8 cellular contexts compared by ENCODE assay signal in genomic region chr19:58326914-58327726, GRCh38. TPM values are rescaled to one million over a fixed set of nuclear protein-coding genes. Genes with fewer than 3 reads are reported as not detected.
A peak's percentile ranks its signal among the peaks of the same experiment; 100 is the strongest.
DNase-seq lines count a peak whose midpoint lies in the region; ATAC-seq and TF ChIP-seq lines count a peak whose summit lies in the region.

ZSCAN22 (plus strand) TSS chr19:58326994; CDS start chr19:58334803, 7,809 bp downstream.

- H3K27ac Mint-ChIP-seq in endothelial cell (ENCODE audit: unreplicated experiment), result no peak within 1 kb of the TSS

- H3K9me3 Mint-ChIP-seq in endothelial cell (ENCODE audit: unreplicated experiment), result no peaks in the 10 kb centered on the region

- peak within 1 kb of the TSS; percentile 37 for H3K27ac ChIP-seq in mesodermal cell (ENCODE audit: low read depth, low read length, severe bottlenecking)

- DNase-seq in Caki2 (ENCODE audit: low read depth) (peak; percentile 95), HT-29 (ENCODE audit: low spot score) (peak; percentile 100), NOMO-1 (lab: John Stamatoyannopoulos, UW; ENCODE audit: unreplicated experiment in 2 of 2) (peak; percentile 93 to 94), endothelial cell (ENCODE audit: low spot score) (peak; percentile 90)
- DNase-seq in activated CD8-positive, alpha-beta memory T cell treated with anti-CD3 and anti-CD28 coated beads for 48 hours (ENCODE audit: low read depth in 2 of 3, low spot score in 2 of 3), result peak; percentile 76 to 83 (median 79)
- DNase-seq in stimulated activated CD8-positive, alpha-beta memory T cell treated with anti-CD3 and anti-CD28 coated beads, Interleukin-15, amount 100 ng/mL, for 1 hour (ENCODE audit: low read depth), result peak; percentile 82

- H3K4me3 Mint-ChIP-seq in endothelial cell (ENCODE audit: unreplicated experiment), result no peak within 1 kb of the TSS

- WGBS in mesodermal cell (ENCODE audit: insufficient coverage in 2 of 2), 2 experiments, result 1 to 2% methylated on average over 59 of the region's 62 CpGs

- H3K27me3 Mint-ChIP-seq in endothelial cell (ENCODE audit: unreplicated experiment), result peaks cover 5% of the 10 kb centered on the region

- H3K36me3 Mint-ChIP-seq in endothelial cell (ENCODE audit: low read depth, unreplicated experiment), result peaks cover 14% of the 10 kb centered on the region

- H3K4me1 ChIP-seq in mesodermal cell (ENCODE audit: control insufficient read depth, insufficient read depth, low read length, poor library complexity, severe bottlenecking), result peaks cover 18% of the 10 kb centered on the region

- H3K36me3 ChIP-seq in mesodermal cell (ENCODE audit: control insufficient read depth, insufficient read depth, low read length), result no peaks in the 10 kb centered on the region

- TF ChIP-seq CTCF in endothelial cell (IDR thresholded peaks at IDR 0.05; ENCODE audit: unreplicated experiment), result no peak

- H3K4me1 Mint-ChIP-seq in endothelial cell (ENCODE audit: unreplicated experiment), result peaks cover 7% of the 10 kb centered on the region

- H3K9me3 ChIP-seq in mesodermal cell (ENCODE audit: control insufficient read depth, low read length), result no peaks in the 10 kb centered on the region

- peak; percentile 80 for ATAC-seq in GM21367 (IDR thresholded peaks at IDR 0.05; ENCODE audit: unreplicated experiment)

- in situ Hi-C loops in Caki2 (cut with HindIII; ENCODE audit: low pct_unique_long_range_greater_than_20kb, low sequenced_read_pairs), result no loop called here

- H3K4me3 ChIP-seq in mesodermal cell (ENCODE audit: extremely low read depth, insufficient read depth, low read length, poor library complexity, severe bottlenecking), result peak within 1 kb of the TSS; percentile 67

RNA-seq across cellular contexts. Expression of gene ZSCAN22, which starts in this region (rescaled TPM):
- 2.1 and 2.3 TPM in 2 replicates for total RNA-seq in Caki2 (2014; rRNA removed; shearing (Covaris generic); ENCODE audit: low replicate concordance)
- total RNA-seq in HT-29 (2014; rRNA removed; shearing (Covaris generic)), result 3.6 and 3.7 TPM in 2 replicates
- total RNA-seq in endothelial cell (ENCODE audit: unreplicated experiment), result 3.2 TPM
- 2.5 TPM for polyA plus RNA-seq in mesodermal cell (2013, experiment 1 of 2)
- polyA plus RNA-seq in mesodermal cell (2013, experiment 2 of 2), result 1.8 TPM

Comparison
In these comparisons a context has a peak if more than half of its experiments do, and no peak if none do; other contexts are left out.
1. Peak in every context shown above with its lines: DNase-seq, ATAC-seq, H3K4me3 ChIP-seq and H3K27ac ChIP-seq.